Comparison of ENCODE assay signal across 8 cellular contexts in the genomic region with DNA sequence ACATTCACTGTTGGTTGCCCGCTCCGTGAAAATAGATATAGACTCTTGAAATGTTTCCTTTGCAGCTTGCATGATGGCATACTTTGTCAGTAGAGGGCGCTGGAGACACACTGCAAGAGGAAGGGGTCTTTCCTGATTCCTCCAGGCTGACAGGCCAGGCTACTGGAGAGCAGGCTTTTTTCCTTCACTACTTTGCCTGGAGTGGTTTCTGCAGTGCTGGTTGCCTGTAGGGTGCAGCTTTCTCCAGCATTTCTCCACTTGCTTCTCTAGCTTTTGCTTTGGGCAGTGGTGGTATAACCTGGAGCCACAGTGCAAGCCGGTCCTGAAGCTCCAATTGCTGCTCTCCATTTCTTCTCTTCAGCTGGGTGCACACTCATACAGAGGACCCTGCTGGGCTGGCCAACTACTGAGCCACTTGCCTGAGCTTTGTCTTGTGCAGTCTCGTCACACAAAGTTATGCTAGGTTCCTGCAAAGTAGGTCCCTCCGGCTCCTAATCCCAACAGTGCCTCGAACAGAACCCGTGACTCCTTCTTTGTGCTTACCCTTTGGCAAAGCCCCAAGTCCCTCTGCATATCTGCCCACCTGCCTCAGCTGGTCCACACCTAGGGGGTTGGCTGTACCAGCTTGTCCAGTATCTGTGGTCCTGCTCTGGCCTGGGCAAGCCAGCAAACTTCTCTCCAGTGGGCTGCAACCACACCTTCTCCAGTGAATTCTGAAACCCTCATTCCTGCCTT. TPM values are rescaled to one million over a fixed set of nuclear protein-coding genes. Genes with fewer than 3 reads are reported as not detected.
A peak's percentile ranks its signal among the peaks of the same experiment; 100 is the strongest.
DNase-seq lines count a peak whose midpoint lies in the region; ATAC-seq and TF ChIP-seq lines count a peak whose summit lies in the region.

No MANE protein-coding gene starts in this region.

- H3F3A ChIP-seq in GM23248 (ENCODE audit: insufficient read depth), result peaks cover 9% of the 10 kb centered on the region; the same call in 1 of the 2 replicates

- in situ Hi-C loops in GM23248 (cut with MboI), result no loop called here

- H3K79me2 ChIP-seq in GM23248 (ENCODE audit: insufficient read depth), result no peaks in the 10 kb centered on the region
- no peaks in the 10 kb centered on the region for H3K79me2 ChIP-seq in KMS-11 (ENCODE audit: insufficient read depth, low read depth)
- no peaks in the 10 kb centered on the region for H3K79me2 ChIP-seq in OCI-LY3 (ENCODE audit: low read length)

- H3K4me1 ChIP-seq in GM23248 (ENCODE audit: insufficient read depth), result no peaks in the 10 kb centered on the region
- no peaks in the 10 kb centered on the region for H3K4me1 ChIP-seq in KMS-11 (ENCODE audit: low read depth, poor library complexity, severe bottlenecking)
- H3K4me1 ChIP-seq in OCI-LY3 (ENCODE audit: low read length), result peaks cover 14% of the 10 kb centered on the region
- H3K4me1 ChIP-seq in testis, result no peaks in the 10 kb centered on the region

- H3K4me3 ChIP-seq in GM23248 (no peak overlapping the region), KMS-11 (IDR thresholded peaks at IDR 0.05; ENCODE audit: insufficient read depth, low read depth, low read length) (no peak overlapping the region), OCI-LY3 (ENCODE audit: low read length) (no peak overlapping the region), testis (no peak overlapping the region)

- peak; percentile 85 for TF ChIP-seq CTCF in KMS-11 (conservative IDR thresholded peaks at IDR 0.05; ENCODE audit: low read depth, low read length)
- TF ChIP-seq CTCF in OCI-LY3 (IDR thresholded peaks at IDR 0.05; ENCODE audit: low read depth, low read length), result peak; percentile 94
- TF ChIP-seq CTCF in testis (IDR thresholded peaks at IDR 0.05), result peak in 2 of 3 experiments; percentile 42 to 70

- TF ChIP-seq POLR2A in testis (IDR thresholded peaks at IDR 0.05), result no peak

- intact Hi-C loops in testis (cut with DNase I; ENCODE audit: low total_unique reads), result no loop called here

- no peaks in the 10 kb centered on the region for H3K9me3 ChIP-seq in GM23248 (ENCODE audit: low read depth)
- no peaks in the 10 kb centered on the region for H3K9me3 ChIP-seq in OCI-LY3 (ENCODE audit: insufficient read depth, low read length)
- H3K9me3 ChIP-seq in testis, result no peaks in the 10 kb centered on the region

- H3K9me2 ChIP-seq in GM23248 (ENCODE audit: insufficient read depth), result no peaks in the 10 kb centered on the region

- WGBS in GM23248 (ENCODE audit: low coverage in 1 of 2, low lambda C conversion rate in 2 of 2, missing lambda C conversion rate in 2 of 2), 2 experiments, result 65 to 70% methylated on average over 8 of the region's 8 CpGs
- 58 to 60% methylated on average over 8 of the region's 8 CpGs for WGBS in testis, 2 donors

- no peaks in the 10 kb centered on the region for H3K36me3 ChIP-seq in GM23248 (ENCODE audit: low read depth)
- H3K36me3 ChIP-seq in KMS-11 (ENCODE audit: insufficient read depth), result no peaks in the 10 kb centered on the region
- H3K36me3 ChIP-seq in OCI-LY3 (replicated peaks; ENCODE audit: low read depth, low read length), result no peaks in the 10 kb centered on the region
- no peaks in the 10 kb centered on the region for H3K36me3 ChIP-seq in testis (ENCODE audit: low read depth, missing control alignments)

- H3K4me2 ChIP-seq in GM23248 (ENCODE audit: unreplicated experiment), result no peak overlapping the region
- no peak overlapping the region for H3K4me2 ChIP-seq in KMS-11
- no peak overlapping the region for H3K4me2 ChIP-seq in OCI-LY3 (ENCODE audit: low read length)

- H3K9ac ChIP-seq in GM23248, result no peak overlapping the region
- no peak overlapping the region for H3K9ac ChIP-seq in KMS-11
- H3K9ac ChIP-seq in OCI-LY3 (ENCODE audit: low read length), result no peak overlapping the region

- H2AFZ ChIP-seq in GM23248 (0 out of 2 replicates have a peak overlapping the region, but pooled peaks have one; percentile 2), KMS-11 (ENCODE audit: low read depth) (no peak overlapping the region), OCI-LY3 (ENCODE audit: low read depth, low read length) (no peak overlapping the region)

- peak; percentile 96 for ATAC-seq in left lobe of liver

- H3K27me3 ChIP-seq in GM23248 (replicated peaks; ENCODE audit: insufficient read depth) (no peaks in the 10 kb centered on the region), KMS-11 (ENCODE audit: insufficient read depth, low read depth) (no peaks in the 10 kb centered on the region), OCI-LY3 (ENCODE audit: low read depth, low read length) (peaks cover 24% of the 10 kb centered on the region; the same call in 1 of the 2 replicates), testis (no peaks in the 10 kb centered on the region)

- H4K20me1 ChIP-seq in GM23248 (ENCODE audit: insufficient read depth) (no peaks in the 10 kb centered on the region), KMS-11 (ENCODE audit: insufficient read depth) (no peaks in the 10 kb centered on the region), OCI-LY3 (ENCODE audit: insufficient read depth, low read length) (no peaks in the 10 kb centered on the region)

- DNase-seq in activated gamma-delta T cell treated with Interleukin-2 at 50 U/mL for 16 hours, result peak; percentile 10
- DNase-seq in activated gamma-delta T cell (lab: John Stamatoyannopoulos, UW), result no peak
- DNase-seq in GM23248, result peak; percentile 74
- DNase-seq in caudate nucleus (lab: John Stamatoyannopoulos, UW), result peak in 34 of 61 donors; percentile 0 to 38 (median 7)
- peak; percentile 63 for DNase-seq in left lobe of liver (ENCODE audit: low spot score)
- DNase-seq in testis, result peak; percentile 75

- no peak overlapping the region for H3K27ac ChIP-seq in GM23248
- H3K27ac ChIP-seq in KMS-11, result no peak overlapping the region
- no peak overlapping the region for H3K27ac ChIP-seq in OCI-LY3 (ENCODE audit: low read length)
- no peak overlapping the region for H3K27ac ChIP-seq in caudate nucleus (ENCODE audit: low read depth, low read length)
- H3K27ac ChIP-seq in testis, result no peak overlapping the region

RNA-seq across cellular contexts. Expression of a gene that starts 46.3 kb away (rescaled TPM):
- total RNA-seq in GM23248 (2014; rRNA removed; shearing (Covaris generic)), result not detected in 2 replicates
- not detected in 2 replicates for polyA plus RNA-seq in GM23248 (2016; fragmentation: Nextera tagmentation; extraction: Ambion mirVana)
- 0.23 TPM for total RNA-seq in left lobe of liver
- under 1 TPM; 0.06 to 0.08 TPM for total RNA-seq in testis
- polyA plus RNA-seq in testis (ENCODE audit: insufficient read depth, low read depth, low replicate concordance), result 0.17 TPM
